ENCODE assay signal across 8 cellular contexts in the genomic region with DNA sequence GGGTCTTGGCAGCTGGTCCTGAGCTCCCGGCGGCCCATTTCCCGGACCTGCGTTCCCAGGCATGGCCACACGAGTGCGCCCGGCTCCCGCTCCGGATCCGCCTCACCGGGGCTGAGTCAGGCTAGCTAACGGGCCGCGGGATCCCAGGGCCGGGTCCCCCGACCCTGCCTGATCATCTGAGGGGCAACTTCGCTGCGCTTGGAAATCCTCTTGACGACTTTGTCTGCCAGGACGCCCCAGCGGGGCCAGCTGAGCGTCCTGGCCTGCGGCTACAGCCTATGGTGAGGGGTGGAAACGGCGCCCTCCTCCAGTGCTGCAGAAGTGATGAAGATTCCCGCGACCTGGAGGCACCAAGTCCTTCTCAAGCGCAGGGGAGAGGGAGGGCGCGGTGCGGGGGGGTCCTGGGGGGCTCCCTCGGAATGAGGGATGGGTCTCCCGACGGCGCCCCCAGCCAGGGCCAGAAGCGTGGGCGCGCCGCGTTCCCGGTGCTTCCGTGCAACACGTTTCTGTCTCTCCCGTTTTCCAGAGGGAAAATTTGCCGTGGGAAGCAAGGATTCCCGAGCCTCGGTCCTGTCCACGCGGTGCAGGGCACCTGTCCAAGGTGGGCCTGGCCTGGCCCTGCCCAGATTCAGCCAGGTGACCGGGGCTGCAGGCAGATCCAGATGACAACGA.
DNase-seq lines count a peak whose midpoint lies in the region; ATAC-seq and TF ChIP-seq lines count a peak whose summit lies in the region.

No MANE protein-coding gene starts in this region.

- no peak for TF ChIP-seq POLR2A in lower leg skin (IDR thresholded peaks at IDR 0.05)

- no peak overlapping the region for H3K27ac Mint-ChIP-seq in GM23338
- H3K27ac Mint-ChIP-seq in activated CD4-positive, alpha-beta T cell treated with anti-CD3 and anti-CD28 coated beads, Interleukin-2, amount 10 ng/mL, durations not matched to agents 24 days and 14 days, result no peak overlapping the region

- peak; percentile 57 to 89 for TF ChIP-seq CTCF in GM23338 (conservative IDR thresholded peaks at IDR 0.05; ENCODE audit: low read depth in 2 of 2)
- TF ChIP-seq CTCF in LNCAP (IDR thresholded peaks at IDR 0.05), result peak; percentile 62
- TF ChIP-seq CTCF in colonic mucosa (IDR thresholded peaks at IDR 0.05), result peak; percentile 75
- TF ChIP-seq CTCF in lower leg skin (IDR thresholded peaks at IDR 0.05), result no peak

- H3K4me3 ChIP-seq in GM23338 (peak overlapping the region; percentile 76), colonic mucosa (peak overlapping the region; percentile 27), lower leg skin (ENCODE audit: low read depth, poor library complexity, severe bottlenecking) (no peak overlapping the region), SJCRH30 (no peak overlapping the region)

- intact Hi-C loops in activated CD4-positive, alpha-beta T cell treated with anti-CD3 and anti-CD28 coated beads, Interleukin-2, amount 10 ng/mL, durations not matched to agents 24 days and 14 days (cut with micrococcal nuclease), result loop anchor here (2.0 to 5.0 kb wide), 2 partner anchors 174 to 1837 kb away; no protein-coding TSS in a partner anchor
- intact Hi-C loops in colonic mucosa (cut with DNase I) (loop anchor here (2.0 to 5.0 kb wide), 2 partner anchors 276 to 1837 kb away; no protein-coding TSS in a partner anchor), lower leg skin (cut with DNase I; ENCODE audit: low total_unique reads) (no loop called here)

- no peaks in the 10 kb centered on the region for H3K9me3 ChIP-seq in colonic mucosa
- no peaks in the 10 kb centered on the region for H3K9me3 ChIP-seq in SJCRH30 (replicated peaks)

- WGBS in lower leg skin, 2 donors, result 4 to 5% methylated on average over 48 to 51 of the region's 51 CpGs

- peak overlapping the region; percentile 100 for H2AFZ ChIP-seq in GM23338

- peak overlapping the region; percentile 78 for H3K4me3 Mint-ChIP-seq in GM23338
- peak overlapping the region; percentile 73 for H3K4me3 Mint-ChIP-seq in activated CD4-positive, alpha-beta T cell treated with anti-CD3 and anti-CD28 coated beads, Interleukin-2, amount 10 ng/mL, durations not matched to agents 24 days and 14 days

- H3K9ac ChIP-seq in colonic mucosa (ENCODE audit: low read depth in 2 of 2, low read length in 2 of 2), result peak overlapping the region in 1 of 2 donors; percentile 17

- no peaks in the 10 kb centered on the region for H4K20me1 ChIP-seq in GM23338 (replicated peaks; ENCODE audit: insufficient read depth)

- peaks cover 35% of the 10 kb centered on the region for H3K4me1 Mint-ChIP-seq in GM23338
- peaks cover 9% of the 10 kb centered on the region for H3K4me1 Mint-ChIP-seq in activated CD4-positive, alpha-beta T cell treated with anti-CD3 and anti-CD28 coated beads, Interleukin-2, amount 10 ng/mL, durations not matched to agents 24 days and 14 days

- no peaks in the 10 kb centered on the region for H3K9me2 ChIP-seq in GM23338 (ENCODE audit: insufficient read depth)

- H3K27me3 ChIP-seq in GM23338 (ENCODE audit: insufficient read depth) (no peaks in the 10 kb centered on the region), colonic mucosa (peaks cover 6% of the 10 kb centered on the region), SJCRH30 (no peaks in the 10 kb centered on the region)

- H3K27ac ChIP-seq in GM23338 (ENCODE audit: low read depth) (no peak overlapping the region), colonic mucosa (no peak overlapping the region), SJCRH30 (no peak overlapping the region)

- peak overlapping the region; percentile 96 for H3K4me2 ChIP-seq in GM23338

- DNase-seq in GM04504 (ENCODE audit: low read depth), result peak; percentile 28
- DNase-seq in GM23338 (ENCODE audit: low spot score), result peak; percentile 91
- DNase-seq in activated CD4-positive, alpha-beta T cell treated with anti-CD3 and anti-CD28 coated beads, Interleukin-2, amount 10 ng/mL, durations not matched to agents 24 days and 14 days, result peak; percentile 91
- peak; percentile 66 for DNase-seq in colonic mucosa
- peak; percentile 42 to 93 for DNase-seq in lower leg skin (ENCODE audit: low spot score in 2 of 2)
- DNase-seq in stimulated activated CD4-positive, alpha-beta T cell treated with anti-CD3 and anti-CD28 coated beads, TNF-alpha, amount 100 ng/mL, for 24 hours (ENCODE audit: low read depth in 3 of 3), result peak; percentile 48 to 72 (median 57)
- no peak for DNase-seq in SJCRH30

- ATAC-seq in GM23338, result peak; percentile 83

- H3K36me3 ChIP-seq in GM23338 (ENCODE audit: insufficient read depth), result no peaks in the 10 kb centered on the region
- no peaks in the 10 kb centered on the region for H3K36me3 ChIP-seq in colonic mucosa
- no peaks in the 10 kb centered on the region for H3K36me3 ChIP-seq in SJCRH30

- no peaks in the 10 kb centered on the region for H3K79me2 ChIP-seq in GM23338 (replicated peaks; ENCODE audit: insufficient read depth)

- H3K27me3 Mint-ChIP-seq in GM23338 (ENCODE audit: insufficient read depth, low read depth, poor library complexity), result peaks cover 11% of the 10 kb centered on the region
- peaks cover 25% of the 10 kb centered on the region for H3K27me3 Mint-ChIP-seq in activated CD4-positive, alpha-beta T cell treated with anti-CD3 and anti-CD28 coated beads, Interleukin-2, amount 10 ng/mL, durations not matched to agents 24 days and 14 days

- peaks cover 2% of the 10 kb centered on the region; the same call in 1 of the 3 replicates for H3K36me3 Mint-ChIP-seq in GM23338 (ENCODE audit: low read depth)
- H3K36me3 Mint-ChIP-seq in activated CD4-positive, alpha-beta T cell treated with anti-CD3 and anti-CD28 coated beads, Interleukin-2, amount 10 ng/mL, durations not matched to agents 24 days and 14 days (ENCODE audit: low read depth), result no peaks in the 10 kb centered on the region

- peaks cover 3% of the 10 kb centered on the region; the same call in 2 of the 3 replicates for H3K9me3 Mint-ChIP-seq in GM23338
- H3K9me3 Mint-ChIP-seq in activated CD4-positive, alpha-beta T cell treated with anti-CD3 and anti-CD28 coated beads, Interleukin-2, amount 10 ng/mL, durations not matched to agents 24 days and 14 days, result no peaks in the 10 kb centered on the region

- H3K4me1 ChIP-seq in GM23338 (ENCODE audit: insufficient read depth) (peaks cover 26% of the 10 kb centered on the region; the same call in 1 of the 2 replicates), colonic mucosa (peaks cover 5% of the 10 kb centered on the region), SJCRH30 (peaks cover 5% of the 10 kb centered on the region; the same call in 1 of the 2 replicates)

- H3F3A ChIP-seq in GM23338 (replicated peaks; ENCODE audit: low read depth), result no peaks in the 10 kb centered on the region

TF ChIP-seq in GM23338, 12 proteins besides CTCF, POLR2A, EP300 and RAD21 (continues in another document):
- TF ChIP-seq, protein P1, sequence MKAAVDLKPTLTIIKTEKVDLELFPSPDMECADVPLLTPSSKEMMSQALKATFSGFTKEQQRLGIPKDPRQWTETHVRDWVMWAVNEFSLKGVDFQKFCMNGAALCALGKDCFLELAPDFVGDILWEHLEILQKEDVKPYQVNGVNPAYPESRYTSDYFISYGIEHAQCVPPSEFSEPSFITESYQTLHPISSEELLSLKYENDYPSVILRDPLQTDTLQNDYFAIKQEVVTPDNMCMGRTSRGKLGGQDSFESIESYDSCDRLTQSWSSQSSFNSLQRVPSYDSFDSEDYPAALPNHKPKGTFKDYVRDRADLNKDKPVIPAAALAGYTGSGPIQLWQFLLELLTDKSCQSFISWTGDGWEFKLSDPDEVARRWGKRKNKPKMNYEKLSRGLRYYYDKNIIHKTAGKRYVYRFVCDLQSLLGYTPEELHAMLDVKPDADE (IDR thresholded peaks at IDR 0.05), result no peak

Comparison
In these comparisons a context has a peak if more than half of its experiments do, and no peak if none do; other contexts are left out.
1. DNase-seq: peak in GM04504 (single experiment), GM23338 (single experiment), activated CD4-positive, alpha-beta T cell treated with anti-CD3 and anti-CD28 coated beads, Interleukin-2, amount 10 ng/mL, durations not matched to agents 24 days and 14 days (single experiment), colonic mucosa (single experiment), lower leg skin (2 of 2) and stimulated activated CD4-positive, alpha-beta T cell treated with anti-CD3 and anti-CD28 coated beads, TNF-alpha, amount 100 ng/mL, for 24 hours (3 of 3); none in SJCRH30 (0 of 2).
2. H3K4me3 ChIP-seq: peak in GM23338 (single experiment) and colonic mucosa (single experiment); none in lower leg skin (single experiment) and SJCRH30 (single experiment).
3. CTCF ChIP-seq: peak in GM23338 (2 of 2), LNCAP (single experiment) and colonic mucosa (single experiment); none in lower leg skin (0 of 3).